11 cellular contexts compared by ENCODE assay signal in the genomic region with DNA sequence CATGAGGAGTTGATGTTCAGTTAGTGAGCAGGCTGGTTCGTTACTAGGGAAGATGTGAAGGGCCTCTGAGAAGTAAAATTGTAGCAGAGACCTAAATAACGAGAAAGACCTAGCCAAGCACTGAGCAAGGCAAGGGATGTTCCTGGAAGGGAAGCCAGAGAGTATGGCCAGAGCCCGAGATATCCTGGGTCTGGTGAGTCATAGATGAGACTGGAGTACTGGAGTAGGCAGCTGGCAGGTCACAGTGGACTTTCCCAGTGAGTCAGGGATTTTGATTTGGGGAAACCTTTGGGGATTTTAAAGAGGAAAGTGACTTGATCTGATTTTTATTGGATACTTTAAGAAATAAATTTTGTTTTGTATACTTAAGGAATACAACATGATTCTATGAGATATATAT.
DNase-seq lines count a peak whose midpoint lies in the region; ATAC-seq and TF ChIP-seq lines count a peak whose summit lies in the region.
"Had no signal": no experiment of that assay in that cellular context is flagged by ENCODE, and none has a peak within 500 bp of the region (broad histone marks: within the 10 kb centered on the region; RNA-seq: fewer than 3 reads in every experiment).

No MANE protein-coding gene starts in this region.

- no peaks in the 10 kb centered on the region for H3K27me3 Mint-ChIP-seq in nephron progenitor cell (ENCODE audit: low read depth, poor library complexity)
- H3K27me3 Mint-ChIP-seq: CD4-positive, alpha-beta T cell; dendritic cell treated with granulocyte-macrophage colony-stimulating factor and Interleukin-4, amounts not matched to agents 40 ng/mL and 50 ng/mL, for 4 days had no signal

- peaks cover 20% of the 10 kb centered on the region for H3K4me1 Mint-ChIP-seq in nephron progenitor cell

- ATAC-seq in mucosa of descending colon (peak; percentile 31), HG03135 (IDR thresholded peaks at IDR 0.05; ENCODE audit: unreplicated experiment) (no peak)

- H3K9me3 Mint-ChIP-seq in nephron progenitor cell = peaks cover 5% of the 10 kb centered on the region

- H3K4me3 ChIP-seq in AG10803 (ENCODE audit: low read length) = no peak overlapping the region
- no peak overlapping the region for H3K4me3 ChIP-seq in mucosa of descending colon

- H3K36me3 ChIP-seq in mucosa of descending colon (ENCODE audit: low read depth) = no peaks in the 10 kb centered on the region

- no peak overlapping the region for H3K4me3 Mint-ChIP-seq in nephron progenitor cell
- H3K4me3 Mint-ChIP-seq: CD4-positive, alpha-beta T cell; dendritic cell treated with granulocyte-macrophage colony-stimulating factor and Interleukin-4, amounts not matched to agents 40 ng/mL and 50 ng/mL, for 4 days had no signal

- intact Hi-C loops in mucosa of descending colon (cut with DNase I, micrococcal nuclease) = no loop called here

- DNase-seq in AG10803 (ENCODE audit: low read depth) (peak; percentile 9), NCI-H446 treated with DMSO at 0.1 percent for 48 hours (lab: John Stamatoyannopoulos, UW) (peak; percentile 26), fibroblast of gingiva (ENCODE audit: low read depth) (peak; percentile 24), mucosa of descending colon (no peak), ecto neural progenitor cell (ENCODE audit: low spot score) (no peak), nephron progenitor cell (no peak)
- no peak for DNase-seq in central memory CD4-positive, alpha-beta T cell
- DNase-seq: CD4-positive, alpha-beta T cell; NCI-H187 had no signal

- TF ChIP-seq CTCF in AG10803 (conservative IDR thresholded peaks at IDR 0.05; ENCODE audit: low read length) (no peak), mucosa of descending colon (IDR thresholded peaks at IDR 0.05) (no peak), nephron progenitor cell (IDR thresholded peaks at IDR 0.05) (no peak)

- no peaks in the 10 kb centered on the region for H3K9me3 ChIP-seq in mucosa of descending colon

- no peaks in the 10 kb centered on the region for H3K4me1 ChIP-seq in mucosa of descending colon (ENCODE audit: low read depth)

- no peak overlapping the region for H3K27ac Mint-ChIP-seq in nephron progenitor cell
- H3K27ac Mint-ChIP-seq: CD4-positive, alpha-beta T cell; dendritic cell treated with granulocyte-macrophage colony-stimulating factor and Interleukin-4, amounts not matched to agents 40 ng/mL and 50 ng/mL, for 4 days had no signal

- peaks cover 6% of the 10 kb centered on the region for H3K36me3 Mint-ChIP-seq in nephron progenitor cell (ENCODE audit: low read depth)

Comparison
In these comparisons a context has a peak if more than half of its experiments do, and no peak if none do; other contexts are left out.
1. DNase-seq: peak in AG10803 (single experiment), NCI-H446 treated with DMSO at 0.1 percent for 48 hours (single experiment) and fibroblast of gingiva (single experiment); none in mucosa of descending colon (0 of 3), central memory CD4-positive, alpha-beta T cell (single experiment), ecto neural progenitor cell (single experiment) and nephron progenitor cell (single experiment).